Comparison of ENCODE assay signal across 1 cellular context in the genomic region with DNA sequence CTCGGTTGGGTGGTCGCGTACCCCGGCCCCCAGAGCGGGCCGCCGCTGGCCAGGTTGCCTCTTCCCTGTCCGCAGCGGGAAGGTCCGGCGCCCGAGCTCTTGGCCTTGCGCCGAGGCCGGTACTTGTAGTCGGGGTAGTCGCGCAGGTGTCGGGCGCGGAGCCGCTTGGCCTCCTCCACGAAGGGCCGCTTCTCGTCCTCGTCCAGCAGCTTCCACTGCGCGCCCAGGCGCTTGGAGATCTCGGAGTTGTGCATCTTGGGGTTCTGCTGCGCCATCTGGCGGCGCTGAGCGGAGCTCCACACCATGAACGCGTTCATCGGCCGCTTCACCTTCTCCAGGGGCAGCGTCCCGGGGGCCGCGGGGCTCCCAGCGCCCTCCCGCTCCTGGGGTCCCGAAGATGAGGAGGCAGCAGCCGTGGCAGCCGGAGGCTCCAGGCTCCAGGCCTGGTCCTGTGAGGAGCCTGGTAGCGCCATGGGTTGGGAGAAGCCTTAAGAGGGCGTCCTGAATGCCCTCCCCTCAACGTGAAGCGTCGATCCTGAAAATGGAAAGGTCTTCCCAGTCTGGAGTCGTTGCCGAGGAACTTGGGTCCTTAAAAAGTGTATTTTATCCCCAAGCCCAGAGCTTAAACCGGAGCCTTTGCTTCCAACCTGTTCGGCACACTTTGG.
TF ChIP-seq lines count a peak whose summit lies in the region.

No MANE protein-coding gene starts in this region.

TF ChIP-seq in A549, 52 proteins besides CTCF, POLR2A, EP300 and RAD21:
- TF ChIP-seq CEBPB (IDR thresholded peaks at IDR 0.05) (no peak), ZC3H11A (IDR thresholded peaks at IDR 0.05) (no peak), RFX5 (IDR thresholded peaks at IDR 0.05) (no peak), FOSB (CRISPR knock-in tag; IDR thresholded peaks at IDR 0.05) (no peak), NR3C1 (IDR thresholded peaks at IDR 0.05) (no peak), ZNF302 (CRISPR knock-in tag; IDR thresholded peaks at IDR 0.05) (no peak), MAZ (IDR thresholded peaks at IDR 0.05; ENCODE audit: borderline replicate concordance, low read depth, low read length) (no peak)
- TF ChIP-seq, protein P1, sequence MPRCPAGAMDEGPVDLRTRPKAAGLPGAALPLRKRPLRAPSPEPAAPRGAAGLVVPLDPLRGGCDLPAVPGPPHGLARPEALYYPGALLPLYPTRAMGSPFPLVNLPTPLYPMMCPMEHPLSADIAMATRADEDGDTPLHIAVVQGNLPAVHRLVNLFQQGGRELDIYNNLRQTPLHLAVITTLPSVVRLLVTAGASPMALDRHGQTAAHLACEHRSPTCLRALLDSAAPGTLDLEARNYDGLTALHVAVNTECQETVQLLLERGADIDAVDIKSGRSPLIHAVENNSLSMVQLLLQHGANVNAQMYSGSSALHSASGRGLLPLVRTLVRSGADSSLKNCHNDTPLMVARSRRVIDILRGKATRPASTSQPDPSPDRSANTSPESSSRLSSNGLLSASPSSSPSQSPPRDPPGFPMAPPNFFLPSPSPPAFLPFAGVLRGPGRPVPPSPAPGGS (IDR thresholded peaks at IDR 0.05), result 0 out of 3 replicates have a peak, but pooled peaks have one; percentile 8
- TF ChIP-seq, protein P2, sequence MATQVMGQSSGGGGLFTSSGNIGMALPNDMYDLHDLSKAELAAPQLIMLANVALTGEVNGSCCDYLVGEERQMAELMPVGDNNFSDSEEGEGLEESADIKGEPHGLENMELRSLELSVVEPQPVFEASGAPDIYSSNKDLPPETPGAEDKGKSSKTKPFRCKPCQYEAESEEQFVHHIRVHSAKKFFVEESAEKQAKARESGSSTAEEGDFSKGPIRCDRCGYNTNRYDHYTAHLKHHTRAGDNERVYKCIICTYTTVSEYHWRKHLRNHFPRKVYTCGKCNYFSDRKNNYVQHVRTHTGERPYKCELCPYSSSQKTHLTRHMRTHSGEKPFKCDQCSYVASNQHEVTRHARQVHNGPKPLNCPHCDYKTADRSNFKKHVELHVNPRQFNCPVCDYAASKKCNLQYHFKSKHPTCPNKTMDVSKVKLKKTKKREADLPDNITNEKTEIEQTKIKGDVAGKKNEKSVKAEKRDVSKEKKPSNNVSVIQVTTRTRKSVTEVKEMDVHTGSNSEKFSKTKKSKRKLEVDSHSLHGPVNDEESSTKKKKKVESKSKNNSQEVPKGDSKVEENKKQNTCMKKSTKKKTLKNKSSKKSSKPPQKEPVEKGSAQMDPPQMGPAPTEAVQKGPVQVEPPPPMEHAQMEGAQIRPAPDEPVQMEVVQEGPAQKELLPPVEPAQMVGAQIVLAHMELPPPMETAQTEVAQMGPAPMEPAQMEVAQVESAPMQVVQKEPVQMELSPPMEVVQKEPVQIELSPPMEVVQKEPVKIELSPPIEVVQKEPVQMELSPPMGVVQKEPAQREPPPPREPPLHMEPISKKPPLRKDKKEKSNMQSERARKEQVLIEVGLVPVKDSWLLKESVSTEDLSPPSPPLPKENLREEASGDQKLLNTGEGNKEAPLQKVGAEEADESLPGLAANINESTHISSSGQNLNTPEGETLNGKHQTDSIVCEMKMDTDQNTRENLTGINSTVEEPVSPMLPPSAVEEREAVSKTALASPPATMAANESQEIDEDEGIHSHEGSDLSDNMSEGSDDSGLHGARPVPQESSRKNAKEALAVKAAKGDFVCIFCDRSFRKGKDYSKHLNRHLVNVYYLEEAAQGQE (IDR thresholded peaks at IDR 0.05), result no peak
